In genomic region chr3:58063022-58063421, GRCh38 we compare ENCODE assay signal across 17 cellular contexts. TPM values are rescaled to one million over a fixed set of nuclear protein-coding genes. Genes with fewer than 3 reads are reported as not detected.
A peak's percentile ranks its signal among the peaks of the same experiment; 100 is the strongest.
DNase-seq lines count a peak whose midpoint lies in the region; ATAC-seq and TF ChIP-seq lines count a peak whose summit lies in the region.
"Had no signal": no experiment of that assay in that cellular context is flagged by ENCODE, and none has a peak within 500 bp of the region (broad histone marks: within the 10 kb centered on the region; RNA-seq: fewer than 3 reads in every experiment).

No MANE protein-coding gene starts in this region.

- no peak for TF ChIP-seq CTCF in HFFc6 (IDR thresholded peaks at IDR 0.05)
- no peak for TF ChIP-seq CTCF in breast epithelium (IDR thresholded peaks at IDR 0.05)
- no peak for TF ChIP-seq CTCF in tibial artery (IDR thresholded peaks at IDR 0.05)

- no peaks in the 10 kb centered on the region for H3K36me3 ChIP-seq in breast epithelium
- peaks cover 9% of the 10 kb centered on the region for H3K36me3 ChIP-seq in mesodermal cell (ENCODE audit: control insufficient read depth, insufficient read depth, low read length)
- H3K36me3 ChIP-seq in tibial artery, result no peaks in the 10 kb centered on the region
- H3K36me3 ChIP-seq: colonic mucosa, left lung had no signal

- no peak for TF ChIP-seq POLR2A in breast epithelium (IDR thresholded peaks at IDR 0.05)

- peak overlapping the region; percentile 77 for H3K27ac Mint-ChIP-seq in HFFc6
- H3K27ac Mint-ChIP-seq in activated CD4-positive, alpha-beta T cell treated with anti-CD3 and anti-CD28 coated beads for 36 hours, result no peak overlapping the region
- H3K27ac Mint-ChIP-seq: activated T-helper 1 cell treated with anti-CD3 and anti-CD28 coated beads, Interleukin-12 subunit alpha, Interleukin-12 subunit beta, Interleukin-2, Interleukin-4 antibody, amounts not matched to agents 30 ng/mL and 10 ng/mL and 1 ng/mL, durations not matched to agents 14 hours and 24 hours and 36 hours; CD4-positive, alpha-beta memory T cell had no signal

- H3K9me3 ChIP-seq in breast epithelium (no peaks in the 10 kb centered on the region), mesodermal cell (ENCODE audit: control insufficient read depth, low read length) (no peaks in the 10 kb centered on the region), tibial artery (no peaks in the 10 kb centered on the region)
- H3K9me3 ChIP-seq: colonic mucosa, left lung had no signal

- no peaks in the 10 kb centered on the region for H3K27me3 ChIP-seq in breast epithelium
- H3K27me3 ChIP-seq in tibial artery, result no peaks in the 10 kb centered on the region
- H3K27me3 ChIP-seq: colonic mucosa, left lung had no signal

- H3K36me3 Mint-ChIP-seq in HFFc6 (ENCODE audit: low read depth), result peaks cover 4% of the 10 kb centered on the region; the same call in 1 of the 2 replicates
- no peaks in the 10 kb centered on the region for H3K36me3 Mint-ChIP-seq in activated CD4-positive, alpha-beta T cell treated with anti-CD3 and anti-CD28 coated beads for 36 hours (ENCODE audit: low read depth)
- H3K36me3 Mint-ChIP-seq: CD4-positive, alpha-beta memory T cell had no signal

- H3K4me3 ChIP-seq in breast epithelium, result no peak overlapping the region
- no peak overlapping the region for H3K4me3 ChIP-seq in mesodermal cell (ENCODE audit: extremely low read depth, insufficient read depth, low read length, poor library complexity, severe bottlenecking)
- H3K4me3 ChIP-seq in tibial artery, result no peak overlapping the region
- H3K4me3 ChIP-seq: colonic mucosa, left lung had no signal

- H3K27ac ChIP-seq in breast epithelium (peak overlapping the region; percentile 10 to 26), mesodermal cell (ENCODE audit: low read depth, low read length, severe bottlenecking) (peak overlapping the region; percentile 2), tibial artery (peak overlapping the region; percentile 62 to 77)
- H3K27ac ChIP-seq: colonic mucosa, left lung had no signal

- no peak for ATAC-seq in GM21528 (IDR thresholded peaks at IDR 0.05; ENCODE audit: low FRiP score, unreplicated experiment)
- ATAC-seq in activated CD4-positive, alpha-beta T cell treated with anti-CD3 and anti-CD28 coated beads for 36 hours, result no peak

- no peaks in the 10 kb centered on the region for H3K27me3 Mint-ChIP-seq in HFFc6 (ENCODE audit: insufficient read depth)
- no peaks in the 10 kb centered on the region for H3K27me3 Mint-ChIP-seq in activated CD4-positive, alpha-beta T cell treated with anti-CD3 and anti-CD28 coated beads for 36 hours
- H3K27me3 Mint-ChIP-seq: CD4-positive, alpha-beta memory T cell had no signal

- WGBS in mesodermal cell (ENCODE audit: insufficient coverage in 2 of 2), 2 experiments, result 93 to 95% methylated on average over 9 of the region's 10 CpGs

- POLR2A ChIA-PET in activated CD4-positive, alpha-beta T cell treated with anti-CD3 and anti-CD28 coated beads for 36 hours (lab: Charles Lee), result no interaction called here

- H3K4me1 Mint-ChIP-seq in HFFc6 (ENCODE audit: low read depth), result peaks cover 92% of the 10 kb centered on the region
- H3K4me1 Mint-ChIP-seq in activated CD4-positive, alpha-beta T cell treated with anti-CD3 and anti-CD28 coated beads for 36 hours, result peaks cover 14% of the 10 kb centered on the region

- H3K9me3 Mint-ChIP-seq in HFFc6, result no peaks in the 10 kb centered on the region
- no peaks in the 10 kb centered on the region for H3K9me3 Mint-ChIP-seq in activated CD4-positive, alpha-beta T cell treated with anti-CD3 and anti-CD28 coated beads for 36 hours (ENCODE audit: low read depth)
- H3K9me3 Mint-ChIP-seq: activated T-helper 1 cell treated with anti-CD3 and anti-CD28 coated beads, Interleukin-12 subunit alpha, Interleukin-12 subunit beta, Interleukin-2, Interleukin-4 antibody, amounts not matched to agents 30 ng/mL and 10 ng/mL and 1 ng/mL, durations not matched to agents 14 hours and 24 hours and 36 hours; CD4-positive, alpha-beta memory T cell had no signal

- DNase-seq in HFFc6 (no peak), breast epithelium (ENCODE audit: low spot score in 2 of 2) (no peak), tibial artery (no peak), HuH-7 (ENCODE audit: low spot score) (no peak), COLO668 (lab: John Stamatoyannopoulos, UW; ENCODE audit: unreplicated experiment) (no peak)
- DNase-seq in activated CD4-positive, alpha-beta T cell treated with anti-CD3 and anti-CD28 coated beads for 36 hours, result no peak
- DNase-seq: activated CD4-positive, alpha-beta T cell treated with anti-CD3 and anti-CD28 coated beads, Interleukin-2, amount 50 U/mL, for 4 hours; amygdala; CD4-positive, alpha-beta memory T cell; left lung; NK-92 treated with Interleukin-12 subunit alpha and Interleukin-12 subunit beta, amount 100 ng/mL, for 24 hours; SIG-M5; stimulated activated naive CD4-positive, alpha-beta T cell treated with Interleukin-2 at 50 U/mL for 16 hours had no signal

- no peak overlapping the region for H3K4me3 Mint-ChIP-seq in HFFc6
- no peak overlapping the region for H3K4me3 Mint-ChIP-seq in activated CD4-positive, alpha-beta T cell treated with anti-CD3 and anti-CD28 coated beads for 36 hours
- H3K4me3 Mint-ChIP-seq: activated T-helper 1 cell treated with anti-CD3 and anti-CD28 coated beads, Interleukin-12 subunit alpha, Interleukin-12 subunit beta, Interleukin-2, Interleukin-4 antibody, amounts not matched to agents 30 ng/mL and 10 ng/mL and 1 ng/mL, durations not matched to agents 14 hours and 24 hours and 36 hours; CD4-positive, alpha-beta memory T cell had no signal

- peaks cover 0 to 11% of the 10 kb centered on the region in 2 donors for H3K4me1 ChIP-seq in breast epithelium
- H3K4me1 ChIP-seq in mesodermal cell (ENCODE audit: control insufficient read depth, insufficient read depth, low read length, poor library complexity, severe bottlenecking), result peaks cover 65% of the 10 kb centered on the region
- peaks cover 0 to 98% (median 70%) of the 10 kb centered on the region in 4 donors for H3K4me1 ChIP-seq in tibial artery

- CTCF ChIA-PET in activated CD4-positive, alpha-beta T cell treated with anti-CD3 and anti-CD28 coated beads for 36 hours (lab: Charles Lee), result interaction anchor here (0.7 to 1.1 kb wide), 4 partner anchors 9 to 1075 kb away, joined by 3 to 4 read pairs (median 4); no protein-coding TSS in a partner anchor

- intact Hi-C loops in breast epithelium (cut with DNase I; ENCODE audit: low total_unique reads), result no loop called here
- intact Hi-C loops in tibial artery (cut with DNase I; ENCODE audit: low total_unique reads), result no loop called here
- intact Hi-C loops in activated CD4-positive, alpha-beta T cell treated with anti-CD3 and anti-CD28 coated beads for 36 hours (cut with DNase I, micrococcal nuclease), result no loop called here

RNA-seq across cellular contexts. Expression of gene FLNB, which starts 54.8 kb away (rescaled TPM):
- total RNA-seq in HFFc6 (2021; fragmentation: NEBNext Ultra II Directional; extraction: Animal tissue kit (Norgen Biotek cat#: 25700)), result 100 to 1,000 TPM in 3 of 6 experiments, 10 to 100 TPM in 3; 93.8 to 117 (median 98.7) TPM
- 100 to 1,000 TPM in 2 of 3 donors, 10 to 100 TPM in 1; 40.3 to 242 (median 164) TPM for total RNA-seq in breast epithelium
- polyA plus RNA-seq in mesodermal cell (2013, experiment 1 of 2), result 135 TPM
- 103 TPM for polyA plus RNA-seq in mesodermal cell (2013, experiment 2 of 2)
- total RNA-seq in activated CD4-positive, alpha-beta T cell treated with anti-CD3 and anti-CD28 coated beads for 36 hours, result 10 to 100 TPM; 25.4 to 29.1 TPM

Comparison
In these comparisons a context has a peak if more than half of its experiments do, and no peak if none do; other contexts are left out.
1. H3K27ac ChIP-seq: peak in every context shown above with its lines; median percentile 70 in tibial artery; 18 in breast epithelium; 2 in mesodermal cell.